16 cellular contexts compared by ENCODE assay signal in the genomic region with DNA sequence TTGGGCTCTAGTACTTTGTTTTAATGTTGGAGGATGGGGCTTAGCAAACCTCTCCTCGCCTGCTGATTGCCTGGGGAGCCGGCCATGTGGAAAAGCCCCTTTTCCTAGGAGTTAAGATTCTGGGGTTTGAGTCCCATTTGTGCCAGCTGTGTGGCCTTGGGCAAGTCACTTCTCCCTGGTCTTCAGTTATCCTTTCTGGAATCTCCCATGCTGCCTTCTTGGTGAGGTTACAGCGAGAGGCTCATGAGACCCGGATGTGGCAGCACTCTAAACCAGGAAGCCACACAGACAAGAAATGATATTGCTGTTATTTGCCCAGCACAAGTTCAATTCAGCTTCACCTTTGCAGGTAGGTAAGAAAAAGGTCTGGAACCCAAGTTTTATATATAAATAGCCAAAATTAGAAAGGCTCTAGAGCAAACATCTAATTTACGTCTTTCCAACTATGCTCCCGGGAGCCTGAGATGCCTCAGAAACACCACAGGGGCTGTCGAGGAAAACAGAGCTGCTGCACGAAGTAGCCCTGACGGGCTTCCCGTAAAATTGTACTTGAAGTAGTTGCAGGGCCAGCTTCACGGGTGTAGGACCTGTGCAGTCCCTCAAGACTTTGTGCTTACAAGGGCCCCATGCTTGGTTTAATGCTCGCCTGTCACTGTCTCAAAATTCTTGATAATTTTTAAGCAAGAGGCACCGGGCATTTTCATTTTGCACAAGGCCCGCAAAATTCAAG. TPM values are rescaled to one million over a fixed set of nuclear protein-coding genes. Genes with fewer than 3 reads are reported as not detected.
DNase-seq lines count a peak whose midpoint lies in the region; ATAC-seq, FAIRE-seq and TF ChIP-seq lines count a peak whose summit lies in the region.
"Had no signal": no experiment of that assay in that cellular context is flagged by ENCODE, and none has a peak within 500 bp of the region (broad histone marks: within the 10 kb centered on the region; RNA-seq: fewer than 3 reads in every experiment).

No MANE protein-coding gene starts in this region.

- H3K4me3 ChIP-seq in OCI-LY7 (ENCODE audit: low read depth, low read length, poor library complexity, severe bottlenecking) (no peak overlapping the region), kidney (ENCODE audit: low read length in 2 of 2) (no peak overlapping the region)
- H3K4me3 ChIP-seq: SJSA1 had no signal

- BruUV-seq in OCI-LY7 (replicated peaks; lab: Mats Ljungman, UMichigan), result no TSS peak

- DNase-seq in activated T-cell treated with anti-CD3 and anti-CD28 coated beads, Interleukin-2, amount 50 U/mL, for 24 hours, result peak; percentile 60
- no peak for DNase-seq in activated T-cell treated with anti-CD3 and anti-CD28 coated beads, Interleukin-2, amount 50 U/mL, for 1 hour
- peak; percentile 57 for DNase-seq in OCI-LY7 (ENCODE audit: low spot score)
- no peak for DNase-seq in HEK293T (ENCODE audit: extremely low spot score)
- DNase-seq in kidney, result no peak
- DNase-seq in iPS-NIHi11 (ENCODE audit: low spot score), result no peak
- DNase-seq: ACHN, cerebellar nuclear complex, NCI-H2107 had no signal

- H3K4me1 ChIP-seq in OCI-LY7 (ENCODE audit: insufficient read depth, low read length, poor library complexity, severe bottlenecking) (peaks cover 97% of the 10 kb centered on the region), kidney (ENCODE audit: control insufficient read depth in 1 of 2, insufficient read depth in 1 of 2, low read depth in 1 of 2, low read length in 2 of 2) (peaks cover 0 to 9% of the 10 kb centered on the region in 2 donors)
- H3K4me1 ChIP-seq: SJSA1 had no signal

- H3K9me2 ChIP-seq in OCI-LY7 (ENCODE audit: insufficient read depth, low read length), result no peaks in the 10 kb centered on the region

- H3K27ac ChIP-seq in OCI-LY7 (ENCODE audit: low read depth, low read length, poor library complexity, severe bottlenecking), result peak overlapping the region; percentile 99
- H3K27ac ChIP-seq in kidney (ENCODE audit: low read depth in 2 of 2, low read length in 2 of 2), result no peak overlapping the region
- H3K27ac ChIP-seq: SJSA1 had no signal

- no peak for ATAC-seq in stimulated activated memory B cell treated with anti-CD40 and anti-IgM and Interleukin-4, amounts not matched to agents 10 μg/mL and 1 μg/mL and 100 μg/mL, for 72 hours

- no peaks in the 10 kb centered on the region for H4K20me1 ChIP-seq in OCI-LY7 (ENCODE audit: insufficient read depth, low read length)

- intact Hi-C loops in OCI-LY7 (cut with micrococcal nuclease; ENCODE audit: unreplicated experiment) (loop anchor here (10.0 kb wide), 1 partner anchor 313 kb away; no protein-coding TSS in a partner anchor), kidney (cut with DNase I) (no loop called here)

- FAIRE-seq in kidney (lab: Jason Lieb, UNC), result no peak
- FAIRE-seq: endothelial cell of umbilical vein, islet of Langerhans had no signal

- H3K36me3 ChIP-seq in OCI-LY7 (ENCODE audit: insufficient read depth, low read length) (no peaks in the 10 kb centered on the region), kidney (ENCODE audit: control insufficient read depth in 1 of 2, insufficient read depth in 2 of 2, low read length in 2 of 2) (no peaks in the 10 kb centered on the region)
- H3K36me3 ChIP-seq: SJSA1 had no signal

- TF ChIP-seq CTCF in OCI-LY7 (conservative IDR thresholded peaks at IDR 0.05; ENCODE audit: low read length) (no peak), kidney (IDR thresholded peaks at IDR 0.05; ENCODE audit: borderline replicate concordance, extremely low read depth, insufficient read depth) (no peak)

- H3K9me3 ChIP-seq in OCI-LY7 (ENCODE audit: low read length), result 0 out of 2 replicates have a peak, but pooled peaks cover 4% of the 10 kb centered on the region
- H3K9me3 ChIP-seq in kidney (ENCODE audit: control insufficient read depth in 1 of 2, low read length in 2 of 2), result no peaks in the 10 kb centered on the region
- H3K9me3 ChIP-seq: SJSA1 had no signal

- CTCF ChIA-PET in OCI-LY7 (lab: Charles Lee; ENCODE audit: unreplicated experiment), result interaction anchor here (0.6 to 1.7 kb wide), 4 partner anchors 10 to 20 kb away, joined by 3 to 9 read pairs (median 5); no protein-coding TSS in a partner anchor
- CTCF ChIA-PET in HEK293T (lab: Yijun Ruan, JAX), result interaction anchor here (0.7 kb wide), 1 partner anchor 54 kb away, joined by 3 read pairs; no protein-coding TSS in a partner anchor

- H3K36me3 Mint-ChIP-seq in activated T-cell treated with anti-CD3 and anti-CD28 coated beads, Interleukin-2, amount 50 U/mL, for 24 hours (ENCODE audit: low read depth), result no peaks in the 10 kb centered on the region
- H3K36me3 Mint-ChIP-seq in activated naive CD8-positive, alpha-beta T cell, result no peaks in the 10 kb centered on the region
- H3K36me3 Mint-ChIP-seq in stimulated activated memory B cell treated with anti-CD40 and anti-IgM and Interleukin-4, amounts not matched to agents 10 μg/mL and 1 μg/mL and 100 μg/mL, for 72 hours, result no peaks in the 10 kb centered on the region

- H3K27ac Mint-ChIP-seq in activated T-cell treated with anti-CD3 and anti-CD28 coated beads, Interleukin-2, amount 50 U/mL, for 24 hours, result peak overlapping the region; percentile 86
- peak overlapping the region; percentile 93 for H3K27ac Mint-ChIP-seq in activated naive CD8-positive, alpha-beta T cell
- H3K27ac Mint-ChIP-seq in stimulated activated memory B cell treated with anti-CD40 and anti-IgM and Interleukin-4, amounts not matched to agents 10 μg/mL and 1 μg/mL and 100 μg/mL, for 72 hours, result peak overlapping the region; percentile 97

- peak overlapping the region; percentile 23 for H3K4me3 Mint-ChIP-seq in activated T-cell treated with anti-CD3 and anti-CD28 coated beads, Interleukin-2, amount 50 U/mL, for 24 hours
- no peak overlapping the region for H3K4me3 Mint-ChIP-seq in activated naive CD8-positive, alpha-beta T cell
- H3K4me3 Mint-ChIP-seq in stimulated activated memory B cell treated with anti-CD40 and anti-IgM and Interleukin-4, amounts not matched to agents 10 μg/mL and 1 μg/mL and 100 μg/mL, for 72 hours, result no peak overlapping the region

- no peak overlapping the region for H3K9ac ChIP-seq in kidney (ENCODE audit: low read length in 2 of 2)

- peaks cover 76% of the 10 kb centered on the region for H3K4me1 Mint-ChIP-seq in activated T-cell treated with anti-CD3 and anti-CD28 coated beads, Interleukin-2, amount 50 U/mL, for 24 hours (ENCODE audit: low read depth)
- H3K4me1 Mint-ChIP-seq in activated naive CD8-positive, alpha-beta T cell (ENCODE audit: low read depth), result peaks cover 68% of the 10 kb centered on the region
- peaks cover 69% of the 10 kb centered on the region for H3K4me1 Mint-ChIP-seq in stimulated activated memory B cell treated with anti-CD40 and anti-IgM and Interleukin-4, amounts not matched to agents 10 μg/mL and 1 μg/mL and 100 μg/mL, for 72 hours

- no peaks in the 10 kb centered on the region for H3K79me2 ChIP-seq in OCI-LY7 (ENCODE audit: insufficient read depth, low read depth, low read length)

- H2AFZ ChIP-seq in OCI-LY7 (ENCODE audit: low read length), result peak overlapping the region; percentile 71

- H3K4me2 ChIP-seq in OCI-LY7 (ENCODE audit: low read length), result peak overlapping the region; percentile 70

- H3K9me3 Mint-ChIP-seq in activated T-cell treated with anti-CD3 and anti-CD28 coated beads, Interleukin-2, amount 50 U/mL, for 24 hours, result no peaks in the 10 kb centered on the region
- H3K9me3 Mint-ChIP-seq in activated naive CD8-positive, alpha-beta T cell (ENCODE audit: low read depth), result no peaks in the 10 kb centered on the region
- no peaks in the 10 kb centered on the region for H3K9me3 Mint-ChIP-seq in stimulated activated memory B cell treated with anti-CD40 and anti-IgM and Interleukin-4, amounts not matched to agents 10 μg/mL and 1 μg/mL and 100 μg/mL, for 72 hours

- POLR2A ChIA-PET in OCI-LY7 (lab: Charles Lee) (interaction anchor here (0.5 to 7.9 kb wide), 9 partner anchors 9 to 314 kb away, joined by 3 to 126 read pairs (median 4); a partner anchor contains a TSS), HEK293T (lab: Yijun Ruan, JAX) (no interaction called here)

- no peaks in the 10 kb centered on the region for H3K27me3 Mint-ChIP-seq in activated T-cell treated with anti-CD3 and anti-CD28 coated beads, Interleukin-2, amount 50 U/mL, for 24 hours
- H3K27me3 Mint-ChIP-seq in activated naive CD8-positive, alpha-beta T cell, result no peaks in the 10 kb centered on the region
- H3K27me3 Mint-ChIP-seq in stimulated activated memory B cell treated with anti-CD40 and anti-IgM and Interleukin-4, amounts not matched to agents 10 μg/mL and 1 μg/mL and 100 μg/mL, for 72 hours, result no peaks in the 10 kb centered on the region

TF ChIP-seq in HEK293T, 16 proteins besides CTCF, POLR2A, EP300 and RAD21:
- TF ChIP-seq SP1 (IDR thresholded peaks at IDR 0.05), result no peak
- no peak for TF ChIP-seq FOXK2 (IDR thresholded peaks at IDR 0.05)
- no peak for TF ChIP-seq ARNT (IDR thresholded peaks at IDR 0.05)
- TF ChIP-seq TARDBP (IDR thresholded peaks at IDR 0.05), result no peak
- TF ChIP-seq NFRKB (IDR thresholded peaks at IDR 0.05), result no peak
- no peak for TF ChIP-seq LEF1 (IDR thresholded peaks at IDR 0.05; ENCODE audit: borderline replicate concordance)
- no peak for TF ChIP-seq BHLHE40 (IDR thresholded peaks at IDR 0.05; ENCODE audit: borderline replicate concordance)
- TF ChIP-seq ZNF384 (IDR thresholded peaks at IDR 0.05), result no peak

RNA-seq across cellular contexts. Expression of a gene that starts 8.3 kb away (rescaled TPM):
- total RNA-seq in OCI-LY7 (2014; rRNA removed; shearing (Covaris generic)), result 163 and 194 TPM in 2 replicates
- total RNA-seq in OCI-LY7 (2022), result 150 and 157 TPM in 2 replicates
- total RNA-seq in kidney, result 18.3 TPM
- polyA plus RNA-seq in kidney (ENCODE audit: insufficient read depth, low read depth, low replicate concordance), result 1.9 TPM
- total RNA-seq: endothelial cell of umbilical vein, MCF 10A, osteoblast, SJSA1 had no signal
- polyA plus RNA-seq: endothelial cell of umbilical vein had no signal

RNA-seq across cellular contexts. Expression of a gene that starts 32.7 kb away (rescaled TPM):
- total RNA-seq in OCI-LY7 (2014; rRNA removed; shearing (Covaris generic)), result not detected in 2 replicates
- total RNA-seq in OCI-LY7 (2022) (not detected in 2 replicates), kidney (2.0 TPM)
- 78.6 TPM for polyA plus RNA-seq in kidney (ENCODE audit: insufficient read depth, low read depth, low replicate concordance)
- total RNA-seq: endothelial cell of umbilical vein, MCF 10A, osteoblast had no signal

Comparison
In these comparisons a context has a peak if more than half of its experiments do, and no peak if none do; other contexts are left out.
1. DNase-seq: peak in activated T-cell treated with anti-CD3 and anti-CD28 coated beads, Interleukin-2, amount 50 U/mL, for 24 hours (single experiment) and OCI-LY7 (single experiment); none in activated T-cell treated with anti-CD3 and anti-CD28 coated beads, Interleukin-2, amount 50 U/mL, for 1 hour (single experiment), HEK293T (single experiment), kidney (single experiment) and iPS-NIHi11 (single experiment).
2. Peak in every context shown above with its lines, with median percentiles within 50 percentile points of each other: H3K27ac Mint-ChIP-seq.